In the genomic region with DNA sequence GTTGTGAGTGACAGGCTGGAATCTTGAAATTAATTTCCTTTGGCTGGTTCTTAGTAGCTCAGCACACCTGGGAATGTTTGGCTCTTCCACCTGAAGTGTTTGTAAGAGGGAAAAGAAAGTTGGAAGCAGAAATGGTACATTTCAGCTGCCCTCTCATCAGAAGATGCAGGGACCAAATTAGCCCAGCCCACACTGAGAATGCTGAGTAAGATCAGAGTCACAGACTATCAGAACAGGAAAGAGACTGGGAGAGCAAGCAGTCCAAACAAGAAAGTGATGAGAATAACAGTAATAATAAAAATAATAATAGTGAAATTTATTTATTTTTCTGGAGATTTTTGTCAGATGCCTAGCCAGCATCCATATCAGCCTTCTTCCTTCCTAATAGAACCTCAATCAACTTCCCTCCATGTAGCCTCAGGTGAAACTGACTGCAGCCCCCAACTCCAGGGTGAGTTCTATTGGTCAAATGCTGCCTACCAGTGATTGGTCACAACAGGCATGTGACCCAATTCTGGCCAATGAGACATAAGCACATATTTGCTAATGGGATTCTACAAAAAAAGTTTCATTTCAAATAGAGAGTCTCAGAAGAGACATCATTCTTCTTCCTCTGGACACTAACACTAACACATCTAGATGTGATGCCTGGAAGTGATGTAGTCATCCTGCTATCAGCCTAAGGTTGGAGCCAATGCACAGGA, we compare ENCODE assay signal across 20 cellular contexts. TPM values are rescaled to one million over a fixed set of nuclear protein-coding genes. Genes with fewer than 3 reads are reported as not detected.
"Had no signal": no experiment of that assay in that cellular context is flagged by ENCODE, and none has a peak within 500 bp of the region (broad histone marks: within the 10 kb centered on the region; RNA-seq: fewer than 3 reads in every experiment).

No MANE protein-coding gene starts in this region.

- H3K79me2 ChIP-seq: hepatocyte had no signal

- H3K4me1 ChIP-seq: sigmoid colon, spleen, testis, vagina had no signal

- H2AFZ ChIP-seq: hepatocyte had no signal

- ATAC-seq: left ventricle myocardium superior, natural killer cell had no signal

- FAIRE-seq: frontal cortex had no signal

- H3K36me3 ChIP-seq: sigmoid colon, spleen, vagina had no signal

- H3K27me3 ChIP-seq: sigmoid colon, testis, vagina had no signal

- H3K9me3 ChIP-seq: sigmoid colon, spleen, testis, vagina had no signal

- DNase-seq: activated CD4-positive, alpha-beta T cell treated with anti-CD3 and anti-CD28 coated beads for 4 hours; activated CD4-positive, alpha-beta T cell treated with anti-CD3 and anti-CD28 coated beads, Interleukin-2, amount 50 U/mL, for 48 hours; activated CD4-positive, CD25-positive, alpha-beta regulatory T cell; activated naive CD4-positive, alpha-beta T cell treated with anti-CD3 and anti-CD28 coated beads for 36 hours; activated naive CD8-positive, alpha-beta T cell treated with anti-CD3 and anti-CD28 coated beads, Interleukin-2, amount 10 ng/mL, durations not matched to agents 7 days and 5 days; activated T-cell treated with anti-CD3 and anti-CD28 coated beads, Interleukin-2, amount 50 U/mL, for 48 hours; amniotic stem cell; glutamatergic neuron; left ventricle myocardium superior; midbrain; natural killer cell; retina; sigmoid colon; spleen; stimulated activated CD4-positive, alpha-beta T cell treated with anti-CD3 and anti-CD28 coated beads, Interleukin-4, amount 100 ng/mL, for 1 hour; stimulated activated naive CD4-positive, alpha-beta T cell; testis had no signal

- H3K4me2 ChIP-seq: hepatocyte had no signal

- H3K27ac ChIP-seq: hepatocyte, sigmoid colon, spleen, testis, vagina had no signal

- H3K4me3 ChIP-seq: hepatocyte, sigmoid colon, spleen, testis, vagina had no signal

RNA-seq across cellular contexts. Expression of a gene that starts 31.2 kb away (rescaled TPM):
- total RNA-seq: activated naive CD4-positive, alpha-beta T cell treated with anti-CD3 and anti-CD28 coated beads for 36 hours; activated naive CD8-positive, alpha-beta T cell treated with anti-CD3 and anti-CD28 coated beads, Interleukin-2, amount 10 ng/mL, durations not matched to agents 7 days and 5 days; natural killer cell had no signal
